ENCODE assay signal across 9 cellular contexts in genomic region chr17:37701424-37702020, GRCh38. TPM values are rescaled to one million over a fixed set of nuclear protein-coding genes. Genes with fewer than 3 reads are reported as not detected.
DNase-seq lines count a peak whose midpoint lies in the region; FAIRE-seq and TF ChIP-seq lines count a peak whose summit lies in the region.
"Had no signal": no experiment of that assay in that cellular context is flagged by ENCODE, and none has a peak within 500 bp of the region (broad histone marks: within the 10 kb centered on the region; RNA-seq: fewer than 3 reads in every experiment).

No MANE protein-coding gene starts in this region.

- intact Hi-C loops in testis (cut with DNase I; ENCODE audit: low total_unique reads) = no loop called here

- no peaks in the 10 kb centered on the region for H3K79me2 ChIP-seq in astrocyte (ENCODE audit: insufficient read depth, low read length)

- no peaks in the 10 kb centered on the region for H3K9me3 Mint-ChIP-seq in astrocyte (ENCODE audit: unreplicated experiment)

- 65 to 71% methylated on average over 6 of the region's 6 CpGs for WGBS in testis, 2 donors

- H3K27me3 ChIP-seq in astrocyte (ENCODE audit: insufficient read depth, low read length) (no peaks in the 10 kb centered on the region), kidney epithelial cell (ENCODE audit: control insufficient read depth, insufficient read depth, low read length) (no peaks in the 10 kb centered on the region), testis (no peaks in the 10 kb centered on the region)
- H3K27me3 ChIP-seq: BLaER1 had no signal

- H3K36me3 ChIP-seq in astrocyte (ENCODE audit: insufficient read depth, low read length) = no peaks in the 10 kb centered on the region
- H3K36me3 ChIP-seq in kidney epithelial cell (ENCODE audit: control insufficient read depth, insufficient read depth, low read length) = peaks cover 17% of the 10 kb centered on the region
- H3K36me3 ChIP-seq in testis (ENCODE audit: low read depth, missing control alignments) = no peaks in the 10 kb centered on the region
- H3K36me3 ChIP-seq: BLaER1 had no signal

- no peak for TF ChIP-seq POLR2A in testis (IDR thresholded peaks at IDR 0.05)

- peaks cover 21% of the 10 kb centered on the region for H3K36me3 Mint-ChIP-seq in astrocyte (ENCODE audit: low read depth, unreplicated experiment)

- no peak overlapping the region for H3K4me3 Mint-ChIP-seq in astrocyte (ENCODE audit: unreplicated experiment)

- H3K9me3 ChIP-seq in astrocyte (ENCODE audit: insufficient read depth, low read depth, low read length) = no peaks in the 10 kb centered on the region
- H3K9me3 ChIP-seq in testis = no peaks in the 10 kb centered on the region
- H3K9me3 ChIP-seq: BLaER1 had no signal

- DNase-seq in NCI-H1436 (lab: John Stamatoyannopoulos, UW) = peak; percentile 4
- DNase-seq in NCI-H1436 treated with DMSO at 0.1 percent for 48 hours (lab: John Stamatoyannopoulos, UW) = no peak
- DNase-seq in SK-MEL-5 (ENCODE audit: low read depth, low spot score) = peak; percentile 59
- DNase-seq in astrocyte (ENCODE audit: low read depth) = no peak
- DNase-seq in kidney epithelial cell (ENCODE audit: low read depth) = no peak
- DNase-seq in testis = peak; percentile 35
- no peak for DNase-seq in NCI-H345 treated with DMSO at 0.1 percent for 48 hours (lab: John Stamatoyannopoulos, UW; ENCODE audit: unreplicated experiment)
- no peak for DNase-seq in epidermal melanocyte (ENCODE audit: insufficient read length, low spot score)

- no peak for FAIRE-seq in astrocyte (lab: Jason Lieb, UNC)

- in situ Hi-C loops in SK-MEL-5 (cut with HindIII; ENCODE audit: low pct_unique_long_range_greater_than_20kb, low sequenced_read_pairs) = no loop called here

- H3K4me3 ChIP-seq in astrocyte (ENCODE audit: insufficient read depth, low read depth, low read length) = no peak overlapping the region
- H3K4me3 ChIP-seq in kidney epithelial cell (ENCODE audit: low read depth, low read length) = no peak overlapping the region
- H3K4me3 ChIP-seq in testis = no peak overlapping the region
- H3K4me3 ChIP-seq: BLaER1 had no signal

- H3K4me1 ChIP-seq in astrocyte (ENCODE audit: insufficient read depth, low read length) (peaks cover 21% of the 10 kb centered on the region), testis (no peaks in the 10 kb centered on the region)

- TF ChIP-seq CTCF in astrocyte (IDR thresholded peaks at IDR 0.05; ENCODE audit: insufficient read depth, low read depth, low read length) (peak; percentile 42), kidney epithelial cell (IDR thresholded peaks at IDR 0.05; ENCODE audit: insufficient read depth, low read length, poor library complexity, severe bottlenecking) (peak; percentile 60), testis (IDR thresholded peaks at IDR 0.05) (peak in 2 of 3 experiments; percentile 22 to 33)

- H2AFZ ChIP-seq in astrocyte (ENCODE audit: low read depth, low read length) = no peak overlapping the region

- peaks cover 22% of the 10 kb centered on the region for H3K4me1 Mint-ChIP-seq in astrocyte (ENCODE audit: low read depth, unreplicated experiment)

- peaks cover 2% of the 10 kb centered on the region for H3K27me3 Mint-ChIP-seq in astrocyte (ENCODE audit: low read depth, unreplicated experiment)

- no peak overlapping the region for H3K4me2 ChIP-seq in astrocyte (ENCODE audit: low read length)
- H3K4me2 ChIP-seq: BLaER1 had no signal

- H4K20me1 ChIP-seq in astrocyte (ENCODE audit: insufficient read depth, low read length) = no peaks in the 10 kb centered on the region
- H4K20me1 ChIP-seq: BLaER1 had no signal

- peak overlapping the region; percentile 30 for H3K9ac ChIP-seq in astrocyte (ENCODE audit: low read length)
- H3K9ac ChIP-seq: BLaER1 had no signal

- H3K27ac ChIP-seq in astrocyte (ENCODE audit: low read depth, low read length) (no peak overlapping the region), testis (no peak overlapping the region)
- H3K27ac ChIP-seq: BLaER1 had no signal

- H3K27ac Mint-ChIP-seq in astrocyte (ENCODE audit: unreplicated experiment) = no peak overlapping the region

RNA-seq across cellular contexts. Expression of gene HNF1B, which starts 43.3 kb away (rescaled TPM):
- total RNA-seq in SK-MEL-5 (2014; rRNA removed; shearing (Covaris generic)) = not detected in 2 replicates
- not detected in 2 replicates for polyA plus RNA-seq in SK-MEL-5 (2015; cell fraction: cytosol; rRNA removed)
- polyA plus RNA-seq in SK-MEL-5 (2015; cell fraction: nucleus; rRNA removed) = not detected in 2 replicates
- 15.6 and 17.8 TPM in 2 replicates for total RNA-seq in astrocyte
- total RNA-seq in kidney epithelial cell = 15.1 and 20.7 TPM in 2 replicates
- 1 to 10 TPM; 2.9 to 3.2 TPM for total RNA-seq in testis
- 6.3 TPM for polyA plus RNA-seq in testis (ENCODE audit: insufficient read depth, low read depth, low replicate concordance)

RNA-seq across cellular contexts. Expression of gene DDX52, which starts 58.3 kb away (rescaled TPM):
- total RNA-seq in SK-MEL-5 (2014; rRNA removed; shearing (Covaris generic)) = 33.7 and 34.0 TPM in 2 replicates
- 15.6 and 21.1 TPM in 2 replicates for polyA plus RNA-seq in SK-MEL-5 (2015; cell fraction: cytosol; rRNA removed)
- polyA plus RNA-seq in SK-MEL-5 (2015; cell fraction: nucleus; rRNA removed) = 38.3 and 48.6 TPM in 2 replicates
- 52.2 and 55.1 TPM in 2 replicates for total RNA-seq in astrocyte
- total RNA-seq in kidney epithelial cell = 35.6 and 38.1 TPM in 2 replicates
- 10 to 100 TPM; 25.5 to 31.7 TPM for total RNA-seq in testis
- 14.0 TPM for polyA plus RNA-seq in testis (ENCODE audit: insufficient read depth, low read depth, low replicate concordance)

Comparison
In these comparisons a context has a peak if more than half of its experiments do, and no peak if none do; other contexts are left out.
1. DNase-seq: peak in NCI-H1436 (single experiment), SK-MEL-5 (single experiment) and testis (single experiment); none in NCI-H1436 treated with DMSO at 0.1 percent for 48 hours (single experiment), astrocyte (single experiment), kidney epithelial cell (single experiment), NCI-H345 treated with DMSO at 0.1 percent for 48 hours (single experiment) and epidermal melanocyte (single experiment).
2. Peak in every context shown above with its lines, with median percentiles within 50 percentile points of each other: CTCF ChIP-seq.